8 cellular contexts compared by ENCODE assay signal in genomic region chr22:43001271-43002197, GRCh38. TPM values are rescaled to one million over a fixed set of nuclear protein-coding genes. Genes with fewer than 3 reads are reported as not detected.
DNase-seq lines count a peak whose midpoint lies in the region; ATAC-seq and TF ChIP-seq lines count a peak whose summit lies in the region.

No MANE protein-coding gene starts in this region.

- no peak for DNase-seq in CD4-positive, alpha-beta memory T cell
- DNase-seq in OCI-LY7 (ENCODE audit: low spot score): peak; percentile 15
- DNase-seq in natural killer cell treated with Interleukin-12 subunit alpha and Interleukin-12 subunit beta and Interleukin-15 and Interleukin-18, amount 100 ng/mL, for 72 hours (ENCODE audit: low spot score): no peak
- no peak for DNase-seq in HPDE6-E6E7 (ENCODE audit: extremely low spot score)
- no peak for DNase-seq in activated CD4-positive, alpha-beta T cell treated with anti-CD3 and anti-CD28 coated beads, Interleukin-2, amount 50 U/mL, for 4 hours

- no peaks in the 10 kb centered on the region for H3K9me2 ChIP-seq in OCI-LY7 (ENCODE audit: insufficient read depth, low read length)

- no TSS peak for BruUV-seq in OCI-LY7 (replicated peaks; lab: Mats Ljungman, UMichigan)

- ATAC-seq in natural killer cell treated with Interleukin-12 subunit alpha and Interleukin-12 subunit beta and Interleukin-15 and Interleukin-18, amount 100 ng/mL, for 72 hours: peak in 1 of 2 donors; percentile 41
- ATAC-seq in HG03025 (IDR thresholded peaks at IDR 0.05; ENCODE audit: low FRiP score, unreplicated experiment) (no peak), GM21360 (IDR thresholded peaks at IDR 0.05; ENCODE audit: unreplicated experiment) (no peak)

- H3K4me3 ChIP-seq in CD4-positive, alpha-beta memory T cell (ENCODE audit: low read length in 2 of 2): no peak overlapping the region
- H3K4me3 ChIP-seq in OCI-LY7 (ENCODE audit: low read depth, low read length, poor library complexity, severe bottlenecking) (no peak overlapping the region), duodenal mucosa (ENCODE audit: low read depth in 1 of 2, low read length in 2 of 2) (no peak overlapping the region)

- no peak overlapping the region for H3K4me2 ChIP-seq in OCI-LY7 (ENCODE audit: low read length)

- H3K4me1 Mint-ChIP-seq in CD4-positive, alpha-beta memory T cell: peaks cover 49 to 92% (median 77%) of the 10 kb centered on the region in 4 donors
- H3K4me1 Mint-ChIP-seq in natural killer cell treated with Interleukin-12 subunit alpha and Interleukin-12 subunit beta and Interleukin-15 and Interleukin-18, amount 100 ng/mL, for 72 hours (ENCODE audit: low read depth in 2 of 2): peaks cover 69 to 85% of the 10 kb centered on the region in 2 donors

- H3K9me3 Mint-ChIP-seq in CD4-positive, alpha-beta memory T cell: no peaks in the 10 kb centered on the region
- no peaks in the 10 kb centered on the region for H3K9me3 Mint-ChIP-seq in natural killer cell treated with Interleukin-12 subunit alpha and Interleukin-12 subunit beta and Interleukin-15 and Interleukin-18, amount 100 ng/mL, for 72 hours

- POLR2A ChIA-PET in CD4-positive, alpha-beta memory T cell (lab: Charles Lee; ENCODE audit: partially characterized antibody): interaction anchor here (1.7 to 2.2 kb wide), 2 partner anchors 12 to 14 kb away, joined by 8 read pairs; no protein-coding TSS in a partner anchor
- POLR2A ChIA-PET in OCI-LY7 (lab: Charles Lee): interaction anchor here (0.6 kb wide), 1 partner anchor 14 kb away, joined by 4 read pairs; the partner anchor contains the start of gene PACSIN2

- H2AFZ ChIP-seq in OCI-LY7 (ENCODE audit: low read length): no peak overlapping the region

- no peaks in the 10 kb centered on the region for H3K9me3 ChIP-seq in CD4-positive, alpha-beta memory T cell (ENCODE audit: control insufficient read depth in 1 of 2, low read length in 2 of 2)
- H3K9me3 ChIP-seq in OCI-LY7 (ENCODE audit: low read length) (no peaks in the 10 kb centered on the region), duodenal mucosa (ENCODE audit: control insufficient read depth in 1 of 2, low read length in 2 of 2) (no peaks in the 10 kb centered on the region)

- H3K36me3 Mint-ChIP-seq in CD4-positive, alpha-beta memory T cell: peaks cover 0 to 3% of the 10 kb centered on the region in 2 donors
- no peaks in the 10 kb centered on the region for H3K36me3 Mint-ChIP-seq in natural killer cell treated with Interleukin-12 subunit alpha and Interleukin-12 subunit beta and Interleukin-15 and Interleukin-18, amount 100 ng/mL, for 72 hours

- intact Hi-C loops in CD4-positive, alpha-beta memory T cell (cut with micrococcal nuclease): no loop called here
- intact Hi-C loops in OCI-LY7 (cut with micrococcal nuclease; ENCODE audit: unreplicated experiment): no loop called here

- no peak overlapping the region for H3K27ac ChIP-seq in CD4-positive, alpha-beta memory T cell (ENCODE audit: low read depth, low read length)
- H3K27ac ChIP-seq in OCI-LY7 (ENCODE audit: low read depth, low read length, poor library complexity, severe bottlenecking): no peak overlapping the region
- H3K27ac ChIP-seq in duodenal mucosa (ENCODE audit: low read depth, low read length): peak overlapping the region; percentile 11

- peaks cover 67% of the 10 kb centered on the region for H3K4me1 ChIP-seq in CD4-positive, alpha-beta memory T cell (ENCODE audit: insufficient read depth, low read length)
- H3K4me1 ChIP-seq in OCI-LY7 (ENCODE audit: insufficient read depth, low read length, poor library complexity, severe bottlenecking): peaks cover 15% of the 10 kb centered on the region
- peaks cover 38 to 43% of the 10 kb centered on the region in 2 donors for H3K4me1 ChIP-seq in duodenal mucosa (ENCODE audit: control insufficient read depth in 1 of 2, insufficient read depth in 2 of 2, low read length in 2 of 2)

- H3K36me3 ChIP-seq in CD4-positive, alpha-beta memory T cell (ENCODE audit: insufficient read depth, low read length): no peaks in the 10 kb centered on the region
- H3K36me3 ChIP-seq in OCI-LY7 (ENCODE audit: insufficient read depth, low read length): no peaks in the 10 kb centered on the region; the same call in 1 of the 2 replicates
- H3K36me3 ChIP-seq in duodenal mucosa (ENCODE audit: control insufficient read depth in 1 of 2, insufficient read depth in 2 of 2, low read length in 2 of 2): no peaks in the 10 kb centered on the region

- peaks cover 35% of the 10 kb centered on the region for H3K79me2 ChIP-seq in OCI-LY7 (ENCODE audit: insufficient read depth, low read depth, low read length)

- TF ChIP-seq CTCF in OCI-LY7 (conservative IDR thresholded peaks at IDR 0.05; ENCODE audit: low read length): no peak

- H3K27ac Mint-ChIP-seq in CD4-positive, alpha-beta memory T cell: peak overlapping the region; percentile 35 to 85 (median 74)
- H3K27ac Mint-ChIP-seq in natural killer cell treated with Interleukin-12 subunit alpha and Interleukin-12 subunit beta and Interleukin-15 and Interleukin-18, amount 100 ng/mL, for 72 hours: peak overlapping the region; percentile 59 to 72

- CTCF ChIA-PET in CD4-positive, alpha-beta memory T cell (lab: Charles Lee; ENCODE audit: partially characterized antibody): interaction anchor here (0.9 to 1.5 kb wide), 4 partner anchors 12 to 89 kb away, joined by 3 to 6 read pairs (median 3); no protein-coding TSS in a partner anchor
- CTCF ChIA-PET in OCI-LY7 (lab: Charles Lee; ENCODE audit: unreplicated experiment): no interaction called here

- no peaks in the 10 kb centered on the region for H3K27me3 Mint-ChIP-seq in CD4-positive, alpha-beta memory T cell
- no peaks in the 10 kb centered on the region for H3K27me3 Mint-ChIP-seq in natural killer cell treated with Interleukin-12 subunit alpha and Interleukin-12 subunit beta and Interleukin-15 and Interleukin-18, amount 100 ng/mL, for 72 hours

- peak overlapping the region; percentile 22 to 58 (median 42) for H3K4me3 Mint-ChIP-seq in CD4-positive, alpha-beta memory T cell
- peak overlapping the region; percentile 85 for H3K4me3 Mint-ChIP-seq in natural killer cell treated with Interleukin-12 subunit alpha and Interleukin-12 subunit beta and Interleukin-15 and Interleukin-18, amount 100 ng/mL, for 72 hours

- H3K9ac ChIP-seq in duodenal mucosa (ENCODE audit: low read depth in 1 of 2, low read length in 2 of 2): peak overlapping the region in 1 of 2 donors; percentile 2

- H3K27me3 ChIP-seq in CD4-positive, alpha-beta memory T cell (ENCODE audit: insufficient read depth, low read length): no peaks in the 10 kb centered on the region
- no peaks in the 10 kb centered on the region for H3K27me3 ChIP-seq in duodenal mucosa (ENCODE audit: control insufficient read depth in 1 of 2, insufficient read depth in 2 of 2, low read length in 2 of 2)

- H4K20me1 ChIP-seq in OCI-LY7 (ENCODE audit: insufficient read depth, low read length): 0 out of 2 replicates have a peak, but pooled peaks cover 6% of the 10 kb centered on the region

RNA-seq across cellular contexts. Expression of gene PACSIN2, which starts 13.4 kb away (rescaled TPM):
- total RNA-seq in CD4-positive, alpha-beta memory T cell: 10 to 100 TPM; 54.5 to 55.0 TPM
- polyA plus RNA-seq in CD4-positive, alpha-beta memory T cell: 10 to 100 TPM; 24.6 to 35.9 TPM
- 25.4 and 29.6 TPM in 2 replicates for total RNA-seq in OCI-LY7 (2014; rRNA removed; shearing (Covaris generic))
- 38.5 and 41.7 TPM in 2 replicates for total RNA-seq in OCI-LY7 (2022)
- total RNA-seq in natural killer cell treated with Interleukin-12 subunit alpha and Interleukin-12 subunit beta and Interleukin-15 and Interleukin-18, amount 100 ng/mL, for 72 hours: 10 to 100 TPM; 34.5 to 64.0 TPM
